ENCODE assay signal across 2 cellular contexts in the genomic region with DNA sequence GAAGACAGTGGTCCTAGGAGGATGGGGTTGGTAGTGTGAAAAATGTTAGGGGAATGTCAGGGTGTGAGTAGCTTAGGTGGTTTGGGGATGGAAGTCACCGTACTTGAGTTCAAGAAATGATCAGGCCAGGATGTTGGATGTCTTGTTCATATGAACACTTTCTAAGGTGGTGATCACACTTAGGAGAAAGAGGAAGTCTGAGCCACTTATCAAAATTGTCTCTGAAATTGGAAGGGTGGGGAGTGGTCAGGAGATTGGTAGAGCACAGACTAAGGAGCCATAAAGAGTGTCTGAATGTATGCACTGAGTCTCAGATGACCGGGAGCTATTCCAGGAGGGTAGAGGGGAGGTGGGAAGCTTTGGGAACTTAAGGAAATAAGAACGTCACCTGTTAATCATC.
TF ChIP-seq lines count a peak whose summit lies in the region.

No MANE protein-coding gene starts in this region.

TF ChIP-seq in liver, 16 proteins besides CTCF, POLR2A, EP300 and RAD21:
- no peak for TF ChIP-seq JUND (IDR thresholded peaks at IDR 0.05)
- TF ChIP-seq NR2F2 (IDR thresholded peaks at IDR 0.05): no peak
- TF ChIP-seq HNF4G (IDR thresholded peaks at IDR 0.05): no peak
- TF ChIP-seq, protein P1, sequence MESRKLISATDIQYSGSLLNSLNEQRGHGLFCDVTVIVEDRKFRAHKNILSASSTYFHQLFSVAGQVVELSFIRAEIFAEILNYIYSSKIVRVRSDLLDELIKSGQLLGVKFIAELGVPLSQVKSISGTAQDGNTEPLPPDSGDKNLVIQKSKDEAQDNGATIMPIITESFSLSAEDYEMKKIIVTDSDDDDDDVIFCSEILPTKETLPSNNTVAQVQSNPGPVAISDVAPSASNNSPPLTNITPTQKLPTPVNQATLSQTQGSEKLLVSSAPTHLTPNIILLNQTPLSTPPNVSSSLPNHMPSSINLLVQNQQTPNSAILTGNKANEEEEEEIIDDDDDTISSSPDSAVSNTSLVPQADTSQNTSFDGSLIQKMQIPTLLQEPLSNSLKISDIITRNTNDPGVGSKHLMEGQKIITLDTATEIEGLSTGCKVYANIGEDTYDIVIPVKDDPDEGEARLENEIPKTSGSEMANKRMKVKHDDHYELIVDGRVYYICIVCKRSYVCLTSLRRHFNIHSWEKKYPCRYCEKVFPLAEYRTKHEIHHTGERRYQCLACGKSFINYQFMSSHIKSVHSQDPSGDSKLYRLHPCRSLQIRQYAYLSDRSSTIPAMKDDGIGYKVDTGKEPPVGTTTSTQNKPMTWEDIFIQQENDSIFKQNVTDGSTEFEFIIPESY (IDR thresholded peaks at IDR 0.05): no peak
- TF ChIP-seq SP1 (IDR thresholded peaks at IDR 0.05): no peak

TF ChIP-seq in HepG2, 621 proteins besides CTCF, POLR2A, EP300 and RAD21:
- no peak for TF ChIP-seq KAT8 (CRISPR knock-in tag; IDR thresholded peaks at IDR 0.05)
